In genomic region chr10:49115796-49116508, GRCh38 we compare ENCODE assay signal across 2 cellular contexts.
TF ChIP-seq lines count a peak whose summit lies in the region.

No MANE protein-coding gene starts in this region.

TF ChIP-seq in GM23338, 12 proteins besides CTCF, POLR2A, EP300 and RAD21 (continued from another document):
- TF ChIP-seq REST (IDR thresholded peaks at IDR 0.05; ENCODE audit: unreplicated experiment) (no peak), EZH2 (IDR thresholded peaks at IDR 0.05; ENCODE audit: low read depth, unreplicated experiment) (no peak), STAT1 (IDR thresholded peaks at IDR 0.05; ENCODE audit: unreplicated experiment) (no peak), CREB1 (CRISPR knock-in tag; IDR thresholded peaks at IDR 0.05; ENCODE audit: low read depth) (no peak), ZNF462 (CRISPR knock-in tag; IDR thresholded peaks at IDR 0.05) (no peak), ZNF331 (CRISPR knock-in tag; IDR thresholded peaks at IDR 0.05; ENCODE audit: low read depth) (no peak), POLR2AphosphoS5 (IDR thresholded peaks at IDR 0.05; ENCODE audit: low read depth) (no peak)

TF ChIP-seq in WTC11, 78 proteins besides CTCF, POLR2A, EP300 and RAD21 (continued from another document):
- TF ChIP-seq ARID4B (CRISPR knock-in tag; IDR thresholded peaks at IDR 0.05; ENCODE audit: borderline replicate concordance) = no peak
- TF ChIP-seq NFATC4 (CRISPR knock-in tag; IDR thresholded peaks at IDR 0.05) = no peak
- no peak for TF ChIP-seq CREM (CRISPR knock-in tag; IDR thresholded peaks at IDR 0.05)
- no peak for TF ChIP-seq GRHL2 (CRISPR knock-in tag; IDR thresholded peaks at IDR 0.05; ENCODE audit: insufficient replicate concordance, severe bottlenecking)
- no peak for TF ChIP-seq CBFB (CRISPR knock-in tag; IDR thresholded peaks at IDR 0.05; ENCODE audit: low read depth)
- no peak for TF ChIP-seq NFYB (CRISPR knock-in tag; conservative IDR thresholded peaks at IDR 0.05; ENCODE audit: low read depth)
